1 cellular context compared by ENCODE assay signal in genomic region chr3:194561306-194561974, GRCh38.
TF ChIP-seq lines count a peak whose summit lies in the region.

No MANE protein-coding gene starts in this region.

TF ChIP-seq in K562, 482 proteins besides CTCF, POLR2A, EP300 and RAD21 (continued from another document and continues in another):
- TF ChIP-seq PATZ1 (CRISPR knock-in tag; IDR thresholded peaks at IDR 0.05; ENCODE audit: borderline replicate concordance), result no peak
- no peak for TF ChIP-seq SIRT6 (IDR thresholded peaks at IDR 0.05; ENCODE audit: low read depth, low read length)
- TF ChIP-seq ZNF217 (CRISPR knock-in tag; IDR thresholded peaks at IDR 0.05), result no peak
- TF ChIP-seq ATF4 (CRISPR knock-in tag; IDR thresholded peaks at IDR 0.05), result no peak
- TF ChIP-seq BRD4 (IDR thresholded peaks at IDR 0.05), result no peak
- TF ChIP-seq XRCC3 (IDR thresholded peaks at IDR 0.05), result no peak
- TF ChIP-seq ZNF592 (IDR thresholded peaks at IDR 0.05), result 0 out of 2 replicates have a peak, but pooled peaks have one; percentile 23
- no peak for TF ChIP-seq ZNF668 (CRISPR knock-in tag; IDR thresholded peaks at IDR 0.05)
- TF ChIP-seq HDAC2 (IDR thresholded peaks at IDR 0.05), result peak; percentile 90
- no peak for TF ChIP-seq GABPB2 (CRISPR knock-in tag; conservative IDR thresholded peaks at IDR 0.05)
- no peak for TF ChIP-seq E2F6 (IDR thresholded peaks at IDR 0.05; ENCODE audit: borderline replicate concordance in 1 of 2, extremely low read depth in 1 of 2, insufficient read depth in 1 of 2, insufficient read length in 1 of 2, low read depth in 1 of 2, low read length in 1 of 2, poor library complexity in 1 of 2, severe bottlenecking in 1 of 2)
- no peak for TF ChIP-seq ZNF699 (CRISPR knock-in tag; IDR thresholded peaks at IDR 0.05; ENCODE audit: insufficient replicate concordance)
- no peak for TF ChIP-seq PHTF2 (CRISPR knock-in tag; IDR thresholded peaks at IDR 0.05)
- TF ChIP-seq CHAMP1 (IDR thresholded peaks at IDR 0.05), result 0 out of 2 replicates have a peak, but pooled peaks have one; percentile 15
- TF ChIP-seq NCOA1 (IDR thresholded peaks at IDR 0.05; ENCODE audit: low read depth), result no peak
- TF ChIP-seq HSF4 (CRISPR knock-in tag; IDR thresholded peaks at IDR 0.05; ENCODE audit: borderline replicate concordance), result no peak
- no peak; the same call in none of the 2 replicates for TF ChIP-seq CEBPB (tag; IDR thresholded peaks at IDR 0.05)
- TF ChIP-seq ZNF140 (CRISPR knock-in tag; IDR thresholded peaks at IDR 0.05), result no peak
- TF ChIP-seq CREB3L1 (IDR thresholded peaks at IDR 0.05; ENCODE audit: borderline replicate concordance, low read depth), result peak; percentile 60; the same call in 1 of the 2 replicates
- no peak for TF ChIP-seq HCFC1 (IDR thresholded peaks at IDR 0.05; ENCODE audit: low read depth, low read length)
- TF ChIP-seq YY1 (IDR thresholded peaks at IDR 0.05; ENCODE audit: borderline replicate concordance in 1 of 3, control insufficient read depth in 1 of 3, extremely low read depth in 1 of 3, insufficient read depth in 3 of 3, insufficient read length in 1 of 3, insufficient replicate concordance in 2 of 3, low read depth in 1 of 3, low read length in 2 of 3), result no peak
- TF ChIP-seq ZFP1 (CRISPR knock-in tag; IDR thresholded peaks at IDR 0.05), result no peak
- no peak for TF ChIP-seq TARDBP (IDR thresholded peaks at IDR 0.05)
- no peak for TF ChIP-seq MCM5 (IDR thresholded peaks at IDR 0.05; ENCODE audit: low read depth)
- peak; percentile 90 for TF ChIP-seq ARID1B (IDR thresholded peaks at IDR 0.05)
- TF ChIP-seq IRF1 (CRISPR knock-in tag; IDR thresholded peaks at IDR 0.05; ENCODE audit: borderline replicate concordance), result no peak
- no peak for TF ChIP-seq ZNF212 (CRISPR knock-in tag; IDR thresholded peaks at IDR 0.05)
- TF ChIP-seq ZNF639 (CRISPR knock-in tag; conservative IDR thresholded peaks at IDR 0.05 in 1 of 2, IDR thresholded peaks at IDR 0.05 in 1 of 2), result peak in 1 of 2 experiments; percentile 49; a peak in 1 of 4 replicates
- peak; percentile 48; the same call in 1 of the 2 replicates for TF ChIP-seq ESRRA (IDR thresholded peaks at IDR 0.05; ENCODE audit: borderline replicate concordance, low read depth)
- no peak for TF ChIP-seq FOXA3 (CRISPR knock-in tag; conservative IDR thresholded peaks at IDR 0.05 in 1 of 2, IDR thresholded peaks at IDR 0.05 in 1 of 2)
- TF ChIP-seq HDAC8 (tag; IDR thresholded peaks at IDR 0.05), result no peak
- peak; percentile 52; the same call in 1 of the 2 replicates for TF ChIP-seq MTA3 (IDR thresholded peaks at IDR 0.05; ENCODE audit: borderline replicate concordance)
- TF ChIP-seq EGR1 (conservative IDR thresholded peaks at IDR 0.05), result 0 out of 2 replicates have a peak, but pooled peaks have one; percentile 21
- peak in 1 of 2 experiments; percentile 17 for TF ChIP-seq AFF1 (IDR thresholded peaks at IDR 0.05; ENCODE audit: low read depth in 1 of 2, partially characterized antibody in 2 of 2)
- no peak for TF ChIP-seq ZNF511 (CRISPR knock-in tag; IDR thresholded peaks at IDR 0.05)
- TF ChIP-seq BMI1 (IDR thresholded peaks at IDR 0.05; ENCODE audit: low read length), result no peak
- TF ChIP-seq ZNF79 (CRISPR knock-in tag; IDR thresholded peaks at IDR 0.05; ENCODE audit: low read depth), result no peak
- TF ChIP-seq BRF1 (IDR thresholded peaks at IDR 0.05; ENCODE audit: borderline replicate concordance, extremely low read depth, insufficient read length), result no peak
- TF ChIP-seq PHF8 (IDR thresholded peaks at IDR 0.05; ENCODE audit: borderline replicate concordance, low read length), result no peak
- TF ChIP-seq NCOA4 (IDR thresholded peaks at IDR 0.05; ENCODE audit: partially characterized antibody), result no peak
- no peak for TF ChIP-seq ZNF282 (CRISPR knock-in tag; IDR thresholded peaks at IDR 0.05)
